ENCODE assay signal across 25 cellular contexts in genomic region chr12:43436597-43436996, GRCh38.
"Had no signal": no experiment of that assay in that cellular context is flagged by ENCODE, and none has a peak within 500 bp of the region (broad histone marks: within the 10 kb centered on the region; RNA-seq: fewer than 3 reads in every experiment).

No MANE protein-coding gene starts in this region.

- H3K36me3 Mint-ChIP-seq: natural killer cell treated with Interleukin-12 subunit alpha and Interleukin-12 subunit beta and Interleukin-15 and Interleukin-18, amount 100 ng/mL, for 72 hours; stimulated activated naive B cell treated with anti-CD40 and anti-IgM and Interleukin-4, amounts not matched to agents 10 μg/mL and 1 μg/mL and 100 μg/mL, for 72 hours had no signal

- H3K4me1 ChIP-seq: heart left ventricle, psoas muscle, spleen, testis, tibial nerve, upper lobe of right lung, vagina had no signal

- H3K27ac Mint-ChIP-seq: natural killer cell treated with Interleukin-12 subunit alpha and Interleukin-12 subunit beta and Interleukin-15 and Interleukin-18, amount 100 ng/mL, for 72 hours; stimulated activated naive B cell treated with anti-CD40 and anti-IgM and Interleukin-4, amounts not matched to agents 10 μg/mL and 1 μg/mL and 100 μg/mL, for 72 hours; stimulated activated naive CD8-positive, alpha-beta T cell treated with anti-CD3 and anti-CD28 coated beads, Interleukin-15, amount 100 ng/mL, for 72 hours had no signal

- H3K27me3 ChIP-seq: dorsolateral prefrontal cortex, heart left ventricle, spleen, testis, tibial nerve, upper lobe of right lung, vagina had no signal

- H3K27ac ChIP-seq: dorsolateral prefrontal cortex, heart left ventricle, psoas muscle, spleen, testis, tibial nerve, upper lobe of right lung, vagina had no signal

- ATAC-seq: esophagus mucosa; heart left ventricle; left colon; left ventricle myocardium superior; natural killer cell treated with Interleukin-12 subunit alpha and Interleukin-12 subunit beta and Interleukin-15 and Interleukin-18, amount 100 ng/mL, for 72 hours; psoas muscle; sciatic nerve; stimulated activated naive B cell treated with anti-CD40 and anti-IgM and Interleukin-4, amounts not matched to agents 10 μg/mL and 1 μg/mL and 100 μg/mL, for 72 hours; stimulated activated naive CD8-positive, alpha-beta T cell treated with anti-CD3 and anti-CD28 coated beads, Interleukin-15, amount 100 ng/mL, for 72 hours; upper lobe of right lung had no signal

- H3K9me3 ChIP-seq: heart left ventricle, psoas muscle, spleen, testis, tibial nerve, upper lobe of right lung, vagina had no signal

- DNase-seq: dorsolateral prefrontal cortex; effector CD8-positive, alpha-beta T cell; heart left ventricle; hippocampal formation; left colon; left ventricle myocardium superior; mesenchymal stem cell; midbrain; occipital lobe; psoas muscle; retina; spleen; stimulated activated CD4-positive, alpha-beta T cell treated with anti-CD3 and anti-CD28 coated beads, Interleukin-15, amount 100 ng/mL, for 24 hours; stimulated activated CD4-positive, alpha-beta T cell treated with anti-CD3 and anti-CD28 coated beads, Interleukin-1b, Interleukin-23, amount 100 ng/mL, for 48 hours; stimulated activated CD4-positive, alpha-beta T cell treated with anti-CD3 and anti-CD28 coated beads, Interleukin-4, amount 100 ng/mL, for 4 hours; stimulated activated naive B cell treated with anti-CD40 and anti-IgM and Interleukin-4, amounts not matched to agents 10 μg/mL and 1 μg/mL and 100 μg/mL, for 72 hours; stimulated activated naive CD8-positive, alpha-beta T cell treated with anti-CD3 and anti-CD28 coated beads, Interleukin-15, amount 100 ng/mL, for 72 hours; testis; upper lobe of right lung had no signal

- H3K4me1 Mint-ChIP-seq: stimulated activated naive B cell treated with anti-CD40 and anti-IgM and Interleukin-4, amounts not matched to agents 10 μg/mL and 1 μg/mL and 100 μg/mL, for 72 hours; stimulated activated naive CD8-positive, alpha-beta T cell treated with anti-CD3 and anti-CD28 coated beads, Interleukin-15, amount 100 ng/mL, for 72 hours had no signal

- H3K9me3 Mint-ChIP-seq: stimulated activated naive B cell treated with anti-CD40 and anti-IgM and Interleukin-4, amounts not matched to agents 10 μg/mL and 1 μg/mL and 100 μg/mL, for 72 hours; stimulated activated naive CD8-positive, alpha-beta T cell treated with anti-CD3 and anti-CD28 coated beads, Interleukin-15, amount 100 ng/mL, for 72 hours had no signal

- H3K4me3 ChIP-seq: dorsolateral prefrontal cortex, heart left ventricle, lung, psoas muscle, spleen, testis, tibial nerve, upper lobe of right lung, vagina had no signal

- H3K27me3 Mint-ChIP-seq: natural killer cell treated with Interleukin-12 subunit alpha and Interleukin-12 subunit beta and Interleukin-15 and Interleukin-18, amount 100 ng/mL, for 72 hours; stimulated activated naive B cell treated with anti-CD40 and anti-IgM and Interleukin-4, amounts not matched to agents 10 μg/mL and 1 μg/mL and 100 μg/mL, for 72 hours; stimulated activated naive CD8-positive, alpha-beta T cell treated with anti-CD3 and anti-CD28 coated beads, Interleukin-15, amount 100 ng/mL, for 72 hours had no signal

- H3K36me3 ChIP-seq: heart left ventricle, spleen, tibial nerve, upper lobe of right lung, vagina had no signal

- H3K4me3 Mint-ChIP-seq: natural killer cell treated with Interleukin-12 subunit alpha and Interleukin-12 subunit beta and Interleukin-15 and Interleukin-18, amount 100 ng/mL, for 72 hours; stimulated activated naive B cell treated with anti-CD40 and anti-IgM and Interleukin-4, amounts not matched to agents 10 μg/mL and 1 μg/mL and 100 μg/mL, for 72 hours; stimulated activated naive CD8-positive, alpha-beta T cell treated with anti-CD3 and anti-CD28 coated beads, Interleukin-15, amount 100 ng/mL, for 72 hours had no signal
